8 cellular contexts compared by ENCODE assay signal in the genomic region with DNA sequence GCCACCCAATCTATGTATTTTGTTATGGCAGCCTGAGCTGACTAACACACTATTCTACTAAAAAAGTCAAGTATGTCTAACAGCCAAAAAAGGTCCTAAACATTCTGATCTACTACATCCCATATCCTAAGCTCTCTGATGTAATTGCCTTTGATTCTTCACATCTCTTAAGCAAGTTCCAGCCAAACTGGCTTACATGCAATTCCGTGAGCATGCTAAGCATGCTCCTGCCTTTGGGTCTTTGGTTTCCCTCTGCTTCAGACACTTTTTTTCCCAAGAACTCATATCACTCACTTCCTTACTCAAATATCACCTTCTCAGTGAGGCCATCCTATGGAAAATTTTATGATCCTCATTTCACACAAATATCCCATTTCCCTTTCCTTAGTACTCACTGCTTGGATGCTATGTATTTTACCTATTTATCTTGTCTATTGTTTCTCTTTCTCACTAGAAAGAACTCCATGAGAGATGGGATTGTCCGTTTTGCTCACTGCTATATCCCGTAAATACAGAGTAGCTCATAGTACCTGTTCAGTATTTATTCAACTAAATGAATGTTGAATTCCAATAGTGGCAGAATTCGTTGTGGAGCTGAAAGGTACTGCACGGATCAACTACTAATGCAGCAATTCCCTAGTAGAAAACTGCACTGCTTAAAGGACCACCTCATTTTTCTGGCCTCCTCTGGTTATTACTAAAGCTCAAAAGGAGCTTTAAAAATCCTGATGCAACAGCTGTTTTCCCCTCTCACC. TPM values are rescaled to one million over a fixed set of nuclear protein-coding genes. Genes with fewer than 3 reads are reported as not detected.
A peak's percentile ranks its signal among the peaks of the same experiment; 100 is the strongest.
DNase-seq lines count a peak whose midpoint lies in the region; TF ChIP-seq lines count a peak whose summit lies in the region.

No MANE protein-coding gene starts in this region.

- DNase-seq in D341Med (ENCODE audit: low spot score) (peak; percentile 14), M059J (ENCODE audit: low read depth) (peak; percentile 29), cerebellar cortex (ENCODE audit: low spot score) (peak; percentile 57), ovary (no peak), globus pallidus (ENCODE audit: low spot score) (no peak), SHP77 treated with DMSO at 0.1 percent for 48 hours (lab: John Stamatoyannopoulos, UW) (no peak), DMS114 treated with DMSO at 0.1 percent for 48 hours (lab: John Stamatoyannopoulos, UW; ENCODE audit: unreplicated experiment) (no peak)
- no peak for DNase-seq in activated CD4-positive, alpha-beta T cell treated with anti-CD3 and anti-CD28 coated beads, Interleukin-2, amount 50 U/mL, for 4 hours

- no peak for TF ChIP-seq EP300 in ovary (IDR thresholded peaks at IDR 0.05)

- no peaks in the 10 kb centered on the region for H3K27me3 ChIP-seq in ovary

- peak overlapping the region; percentile 87 for H3K4me3 ChIP-seq in ovary

- H3K4me1 ChIP-seq in ovary (ENCODE audit: insufficient read depth), result peaks cover 2% of the 10 kb centered on the region

- TF ChIP-seq POLR2A in ovary (IDR thresholded peaks at IDR 0.05), result no peak

- H3K27ac ChIP-seq in ovary, result peak overlapping the region in 1 of 2 donors; percentile 99

- no peaks in the 10 kb centered on the region for H3K36me3 ChIP-seq in ovary

- H3K9me3 ChIP-seq in ovary, result no peaks in the 10 kb centered on the region

- 43 to 56% (median 44%) methylated on average over 5 of the region's 5 CpGs for WGBS in ovary, 3 donors

- TF ChIP-seq CTCF in ovary (IDR thresholded peaks at IDR 0.05), result peak in 1 of 3 donors; percentile 14

- intact Hi-C loops in ovary (cut with DNase I), result loop anchor here in 1 of 4 donors (5.0 to 10.0 kb wide), 2 partner anchors 114 to 509 kb away; no protein-coding TSS in a partner anchor

RNA-seq across cellular contexts. Expression of gene SLC12A2, which starts 2.3 kb away (rescaled TPM):
- 25.0 and 48.9 TPM in 2 replicates for total RNA-seq in M059J (2014; rRNA removed; shearing (Covaris generic))
- total RNA-seq in ovary, result 10 to 100 TPM; 15.6 to 31.6 (median 20.8) TPM
- 10 to 100 TPM in 1 of 2 donors, 1 to 10 TPM in 1; 7.0 to 11.8 TPM for polyA plus RNA-seq in ovary

Comparison
In these comparisons a context has a peak if more than half of its experiments do, and no peak if none do; other contexts are left out.
1. DNase-seq: peak in D341Med (single experiment), M059J (single experiment) and cerebellar cortex (single experiment); none in ovary (0 of 5), globus pallidus (single experiment), SHP77 treated with DMSO at 0.1 percent for 48 hours (single experiment), DMS114 treated with DMSO at 0.1 percent for 48 hours (single experiment) and activated CD4-positive, alpha-beta T cell treated with anti-CD3 and anti-CD28 coated beads, Interleukin-2, amount 50 U/mL, for 4 hours (0 of 2).